Comparison of ENCODE assay signal across 33 cellular contexts in the genomic region with DNA sequence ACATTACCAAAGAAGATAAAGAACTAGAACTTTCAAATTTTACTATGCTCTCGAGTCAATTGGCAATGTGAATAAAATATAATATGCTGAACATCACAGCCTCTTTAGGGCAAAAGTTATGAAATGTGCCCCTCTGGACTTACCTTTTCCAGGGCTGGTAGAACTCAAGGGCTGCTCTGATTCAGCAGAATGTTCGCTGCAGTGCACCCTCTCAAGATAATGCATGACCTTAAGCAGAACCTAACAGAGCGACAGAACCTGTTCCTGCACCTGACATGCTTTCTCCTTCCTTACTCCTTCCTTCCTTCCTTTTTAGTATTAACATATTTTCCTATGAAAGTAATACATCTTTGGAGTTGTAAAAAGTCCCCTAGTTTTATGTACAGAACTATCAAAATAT.
DNase-seq lines count a peak whose midpoint lies in the region; ATAC-seq, FAIRE-seq and TF ChIP-seq lines count a peak whose summit lies in the region.
"Had no signal": no experiment of that assay in that cellular context is flagged by ENCODE, and none has a peak within 500 bp of the region (broad histone marks: within the 10 kb centered on the region; RNA-seq: fewer than 3 reads in every experiment).

No MANE protein-coding gene starts in this region.

- H3K18ac ChIP-seq in mesendoderm (ENCODE audit: low read length) = no peak overlapping the region

- in situ Hi-C loops in K562 (cut with MboI) = no loop called here

- H3K4me3 ChIP-seq in K562 (no peak overlapping the region), parathyroid adenoma (ENCODE audit: low read depth, low read length) (no peak overlapping the region), Peyer's patch (no peak overlapping the region), mesendoderm (ENCODE audit: low read length) (no peak overlapping the region)
- H3K4me3 ChIP-seq: A549; BLaER1; BLaER1 treated with 17β-estradiol and CSF1 and Interleukin-3, amounts not matched to agents 10 nM and 100 nM had no signal

- TF ChIP-seq CTCF in K562 (IDR thresholded peaks at IDR 0.05 in 2 of 3, conservative IDR thresholded peaks at IDR 0.05 in 1 of 3; ENCODE audit: insufficient read depth in 2 of 3, low read depth in 1 of 3, low read length in 3 of 3) (no peak), parathyroid adenoma (IDR thresholded peaks at IDR 0.05) (no peak), Peyer's patch (IDR thresholded peaks at IDR 0.05) (no peak)

- H3K4me1 ChIP-seq in K562 (replicated peaks in 1 of 2; ENCODE audit: control insufficient read depth in 2 of 2, insufficient read depth in 2 of 2, low read length in 2 of 2) = peaks cover 0 to 10% of the 10 kb centered on the region in 2 experiments; a peak in 3 of 5 replicates
- H3K4me1 ChIP-seq in parathyroid adenoma = peaks cover 13% of the 10 kb centered on the region
- no peaks in the 10 kb centered on the region for H3K4me1 ChIP-seq in Peyer's patch
- no peaks in the 10 kb centered on the region for H3K4me1 ChIP-seq in mesendoderm (ENCODE audit: control insufficient read depth, low read depth, low read length)
- H3K4me1 ChIP-seq: BE2C; BLaER1; BLaER1 treated with 17β-estradiol and CSF1 and Interleukin-3, amounts not matched to agents 10 nM and 100 nM; Caco-2 had no signal

- TF ChIP-seq POLR2A in K562 (conservative IDR thresholded peaks at IDR 0.05) (no peak), Peyer's patch (IDR thresholded peaks at IDR 0.05) (no peak)

- no peak overlapping the region for H3K4me2 ChIP-seq in K562 (ENCODE audit: insufficient read depth, low read length)
- no peak overlapping the region for H3K4me2 ChIP-seq in parathyroid adenoma (ENCODE audit: low read length)
- H3K4me2 ChIP-seq in mesendoderm (ENCODE audit: low read length) = no peak overlapping the region
- H3K4me2 ChIP-seq: A549; BLaER1; BLaER1 treated with 17β-estradiol and CSF1 and Interleukin-3, amounts not matched to agents 10 nM and 100 nM had no signal

- no peaks in the 10 kb centered on the region for H4K20me1 ChIP-seq in K562 (replicated peaks; ENCODE audit: control insufficient read depth, insufficient read depth, low read length)
- H4K20me1 ChIP-seq: BLaER1; BLaER1 treated with 17β-estradiol and CSF1 and Interleukin-3, amounts not matched to agents 10 nM and 100 nM had no signal

- TF ChIP-seq EP300 in K562 (IDR thresholded peaks at IDR 0.05; ENCODE audit: low read length) = no peak

- H2BK15ac ChIP-seq in mesendoderm (replicated peaks; ENCODE audit: low read depth) = no peak overlapping the region

- H3K23ac ChIP-seq in mesendoderm (ENCODE audit: low read length) = no peak overlapping the region

- TF ChIP-seq RAD21 in K562 (CRISPR knock-in tag; conservative IDR thresholded peaks at IDR 0.05 in 1 of 2, IDR thresholded peaks at IDR 0.05 in 1 of 2) = no peak

- H2AFZ ChIP-seq in K562 (ENCODE audit: low read depth, low read length) = no peak overlapping the region
- peak overlapping the region; percentile 33 for H2AFZ ChIP-seq in parathyroid adenoma

- H3K56ac ChIP-seq in mesendoderm (ENCODE audit: low read length) = no peak overlapping the region

- peak in 1 of 4 experiments; percentile 27 for DNase-seq in K562 (ENCODE audit: extremely low read depth in 1 of 4, low spot score in 3 of 4)
- no peak for DNase-seq in Peyer's patch
- DNase-seq in mesendoderm = no peak
- DNase-seq: 8988T; ACHN; AML-193; BE2C; C1 segment of cervical spinal cord; Caco-2; Calu3; CD4-positive, alpha-beta memory T cell; CD4-positive, alpha-beta T cell; CD4-positive, CD25-positive, alpha-beta regulatory T cell; CD8-positive, alpha-beta memory T cell; CD8-positive, alpha-beta T cell; COR-L47; DMS 273 treated with DMSO at 0.1 percent for 48 hours; DMS153; DMS53; DMS79; DMS79 treated with DMSO at 0.1 percent for 48 hours; DND-41; EL had no signal

- POLR2A ChIA-PET in K562 (lab: Yijun Ruan, JAX) = no interaction called here

- H3K27me3 ChIP-seq in K562 (ENCODE audit: control insufficient read depth in 2 of 2, insufficient read depth in 2 of 2, low read length in 2 of 2) (no peaks in the 10 kb centered on the region), parathyroid adenoma (ENCODE audit: control insufficient read depth, insufficient read depth, low read length) (no peaks in the 10 kb centered on the region), Peyer's patch (no peaks in the 10 kb centered on the region), mesendoderm (ENCODE audit: insufficient read depth, low read length, poor library complexity) (no peaks in the 10 kb centered on the region)
- H3K27me3 ChIP-seq: BE2C; BLaER1; BLaER1 treated with 17β-estradiol and CSF1 and Interleukin-3, amounts not matched to agents 10 nM and 100 nM had no signal

- H3K36me3 ChIP-seq in K562 (ENCODE audit: control insufficient read depth, insufficient read depth, low read length) (no peaks in the 10 kb centered on the region), parathyroid adenoma (ENCODE audit: control insufficient read depth, insufficient read depth, low read length) (no peaks in the 10 kb centered on the region), Peyer's patch (no peaks in the 10 kb centered on the region), mesendoderm (ENCODE audit: control insufficient read depth, insufficient read depth, low read length) (no peaks in the 10 kb centered on the region)
- H3K36me3 ChIP-seq: BE2C; BLaER1; BLaER1 treated with 17β-estradiol and CSF1 and Interleukin-3, amounts not matched to agents 10 nM and 100 nM had no signal

- H3K9me1 ChIP-seq in K562 (ENCODE audit: control insufficient read depth, insufficient read depth, low read length) = no peaks in the 10 kb centered on the region

- CTCF ChIA-PET in K562 (lab: Yijun Ruan, JAX; ENCODE audit: low intra/inter-chr PET ratio) = no interaction called here

- H2BK5ac ChIP-seq in mesendoderm (ENCODE audit: low read length) = no peak overlapping the region

- H3K79me1 ChIP-seq in mesendoderm (ENCODE audit: low read length) = no peaks in the 10 kb centered on the region

- 20% methylated on average over 3 of the region's 3 CpGs for WGBS in K562 (ENCODE audit: insufficient coverage, low coverage, missing lambda C conversion rate)
- WGBS in mesendoderm (ENCODE audit: extremely low coverage, insufficient coverage, low lambda C conversion rate) = no CpG with 5 or more reads among the region's 3 CpGs

- no peak overlapping the region for H2BK120ac ChIP-seq in mesendoderm (ENCODE audit: low read depth, low read length)

- H3K27ac ChIP-seq in K562 (ENCODE audit: extremely low read depth, low read depth, low read length) (no peak overlapping the region), parathyroid adenoma (no peak overlapping the region), Peyer's patch (no peak overlapping the region), mesendoderm (ENCODE audit: low read depth, low read length) (no peak overlapping the region)
- H3K27ac ChIP-seq: 22Rv1; A549; BLaER1; BLaER1 treated with 17β-estradiol and CSF1 and Interleukin-3, amounts not matched to agents 10 nM and 100 nM; C4-2B had no signal

- H3K4ac ChIP-seq in mesendoderm (ENCODE audit: low read depth, low read length) = no peak overlapping the region

- H3K9me3 ChIP-seq in K562 (replicated peaks; ENCODE audit: control insufficient read depth, insufficient read depth, low read depth, low read length) (no peaks in the 10 kb centered on the region), parathyroid adenoma (ENCODE audit: control insufficient read depth, low read length) (no peaks in the 10 kb centered on the region), Peyer's patch (no peaks in the 10 kb centered on the region)
- H3K9me3 ChIP-seq: A549; BE2C; BLaER1; BLaER1 treated with 17β-estradiol and CSF1 and Interleukin-3, amounts not matched to agents 10 nM and 100 nM; Caco-2 had no signal

- no peak overlapping the region for H3K9ac ChIP-seq in K562 (ENCODE audit: insufficient read depth in 1 of 2, low read depth in 2 of 2, low read length in 2 of 2)
- H3K9ac ChIP-seq in parathyroid adenoma = no peak overlapping the region
- H3K9ac ChIP-seq in mesendoderm (ENCODE audit: low read length) = no peak overlapping the region
- H3K9ac ChIP-seq: BLaER1; BLaER1 treated with 17β-estradiol and CSF1 and Interleukin-3, amounts not matched to agents 10 nM and 100 nM had no signal

- H4K8ac ChIP-seq in mesendoderm (ENCODE audit: low read depth, low read length) = no peak overlapping the region

- ATAC-seq in K562 = peak; percentile 68
- no peak for ATAC-seq in GM18861 (IDR thresholded peaks at IDR 0.05; ENCODE audit: unreplicated experiment)
- ATAC-seq: A549; CD8-positive, alpha-beta T cell had no signal

- H4K5ac ChIP-seq in mesendoderm (ENCODE audit: low read length) = no peak overlapping the region

- H3K79me2 ChIP-seq in K562 (ENCODE audit: control insufficient read depth, insufficient read depth, low read length) = no peaks in the 10 kb centered on the region
- H3K79me2 ChIP-seq in parathyroid adenoma = no peaks in the 10 kb centered on the region
- no peaks in the 10 kb centered on the region for H3K79me2 ChIP-seq in mesendoderm (ENCODE audit: control insufficient read depth, insufficient read depth, low read length)

- BruUV-seq in K562 (replicated peaks; lab: Mats Ljungman, UMichigan) = no TSS peak

- intact Hi-C loops in K562 (cut with micrococcal nuclease) = no loop called here

- no peak overlapping the region for H2AK5ac ChIP-seq in mesendoderm (ENCODE audit: low read length)

- FAIRE-seq in K562 (lab: Jason Lieb, UNC) (no peak), islet of Langerhans (lab: Jason Lieb, UNC) (peak; percentile 85)
- FAIRE-seq: A204.1, A549, D721Med had no signal

TF ChIP-seq in K562, 482 proteins besides CTCF, POLR2A, EP300 and RAD21 (continues in another document):
- TF ChIP-seq ZFP36 (IDR thresholded peaks at IDR 0.05; ENCODE audit: low read depth, low read length, partially characterized antibody) (no peak), LEF1 (IDR thresholded peaks at IDR 0.05) (no peak), TRIM24 (IDR thresholded peaks at IDR 0.05) (no peak), ETV6 (IDR thresholded peaks at IDR 0.05; ENCODE audit: borderline replicate concordance in 1 of 2, low read depth in 2 of 2, low read length in 1 of 2) (no peak), ETV6 (CRISPR knock-in tag; IDR thresholded peaks at IDR 0.05; ENCODE audit: borderline replicate concordance) (no peak), ZNF133 (CRISPR knock-in tag; IDR thresholded peaks at IDR 0.05) (no peak)
- TF ChIP-seq, protein P1, sequence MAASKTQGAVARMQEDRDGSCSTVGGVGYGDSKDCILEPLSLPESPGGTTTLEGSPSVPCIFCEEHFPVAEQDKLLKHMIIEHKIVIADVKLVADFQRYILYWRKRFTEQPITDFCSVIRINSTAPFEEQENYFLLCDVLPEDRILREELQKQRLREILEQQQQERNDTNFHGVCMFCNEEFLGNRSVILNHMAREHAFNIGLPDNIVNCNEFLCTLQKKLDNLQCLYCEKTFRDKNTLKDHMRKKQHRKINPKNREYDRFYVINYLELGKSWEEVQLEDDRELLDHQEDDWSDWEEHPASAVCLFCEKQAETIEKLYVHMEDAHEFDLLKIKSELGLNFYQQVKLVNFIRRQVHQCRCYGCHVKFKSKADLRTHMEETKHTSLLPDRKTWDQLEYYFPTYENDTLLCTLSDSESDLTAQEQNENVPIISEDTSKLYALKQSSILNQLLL (CRISPR knock-in tag; IDR thresholded peaks at IDR 0.05; ENCODE audit: borderline replicate concordance) = no peak
